ENCODE assay signal across 8 cellular contexts in the genomic region with DNA sequence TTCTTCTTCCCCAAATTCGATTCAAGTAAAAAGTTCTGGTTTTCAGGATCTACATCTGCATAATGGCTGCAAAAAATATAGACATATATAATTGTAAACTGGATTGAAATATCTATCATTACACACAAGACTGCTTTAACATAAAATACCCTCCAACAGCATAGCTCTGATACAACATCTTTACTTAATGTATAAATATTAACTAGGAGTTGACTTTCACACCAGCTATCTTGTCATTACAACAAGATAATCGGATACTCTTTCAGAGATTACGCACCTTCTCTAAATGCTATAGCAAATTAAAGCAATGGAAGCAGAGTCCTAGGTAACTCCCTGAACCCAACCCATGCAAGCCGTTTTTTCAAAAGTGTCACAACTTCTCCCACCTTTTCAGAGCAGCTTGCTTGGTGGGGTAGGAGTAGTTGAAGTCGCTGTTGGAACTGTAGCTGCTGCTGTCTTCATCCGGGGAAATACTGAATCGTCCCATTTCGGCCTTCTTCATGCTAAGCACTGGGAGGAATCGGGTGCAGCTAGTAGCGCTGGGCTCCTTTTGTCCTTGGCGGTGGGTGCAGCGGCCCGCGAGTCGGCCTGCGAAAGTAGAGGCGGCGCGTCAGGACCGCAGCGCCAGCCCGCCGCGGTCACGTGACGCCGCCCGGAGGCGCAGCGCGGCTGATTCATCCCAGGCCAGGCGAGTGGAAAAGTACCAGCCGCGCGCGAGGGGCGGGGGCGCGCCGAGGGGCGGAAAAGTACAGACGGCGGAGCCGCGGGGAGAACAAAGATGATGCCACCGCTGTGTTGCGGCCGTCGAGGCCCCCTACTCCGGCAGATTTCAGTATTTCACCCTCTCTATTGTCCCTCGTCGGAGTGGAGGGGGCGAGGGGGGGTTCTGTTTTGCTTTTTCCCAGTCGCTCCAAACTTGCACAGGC. TPM values are rescaled to one million over a fixed set of nuclear protein-coding genes. Genes with fewer than 3 reads are reported as not detected.
DNase-seq lines count a peak whose midpoint lies in the region; ATAC-seq and TF ChIP-seq lines count a peak whose summit lies in the region.

No MANE protein-coding gene starts in this region.

- peaks cover 13% of the 10 kb centered on the region for H3K36me3 ChIP-seq in BJ (ENCODE audit: control insufficient read depth, insufficient read depth, low read length)
- H3K36me3 ChIP-seq in liver (ENCODE audit: control insufficient read depth in 4 of 4, insufficient read depth in 3 of 4, low read depth in 1 of 4, low read length in 3 of 4): peaks cover 4 to 50% (median 36%) of the 10 kb centered on the region in 4 donors

- H3K9ac ChIP-seq in liver (ENCODE audit: low read depth in 1 of 2, low read length in 2 of 2): peak overlapping the region; percentile 87 to 93

- H3K4me3 ChIP-seq in BJ (ENCODE audit: low read depth, low read length) (peak overlapping the region; percentile 65), liver (ENCODE audit: low read depth in 1 of 3, low read length in 3 of 3) (peak overlapping the region; percentile 87 to 100 (median 97))

- peak; percentile 46 for ATAC-seq in HG03378 (IDR thresholded peaks at IDR 0.05; ENCODE audit: unreplicated experiment)

- H3K27me3 ChIP-seq in BJ (ENCODE audit: control insufficient read depth, insufficient read depth, low read length) (no peaks in the 10 kb centered on the region), liver (ENCODE audit: control insufficient read depth in 4 of 4, insufficient read depth in 4 of 4, low read length in 3 of 4) (no peaks in the 10 kb centered on the region)

- peak overlapping the region; percentile 98 for H3K27ac ChIP-seq in liver (ENCODE audit: low read depth in 1 of 2, low read length in 2 of 2)

- DNase-seq in BJ (ENCODE audit: low read depth): no peak
- peak; percentile 81 for DNase-seq in GM19238 (ENCODE audit: insufficient read length, low spot score)
- DNase-seq in NCI-H526 (lab: John Stamatoyannopoulos, UW): peak; percentile 60 to 94
- peak; percentile 93 for DNase-seq in activated CD4-positive, alpha-beta T cell treated with anti-CD3 and anti-CD28 coated beads, Interleukin-2, amount 50 U/mL, for 1 hour
- DNase-seq in dedifferentiated amniotic fluid mesenchymal stem cell (ENCODE audit: extremely low spot score): peak; percentile 66
- peak; percentile 94 for DNase-seq in stimulated activated CD4-positive, alpha-beta T cell treated with anti-CD3 and anti-CD28 coated beads, Interleukin-4, amount 100 ng/mL, for 24 hours

- TF ChIP-seq CTCF in BJ (IDR thresholded peaks at IDR 0.05; ENCODE audit: insufficient read depth, low read depth, low read length) (no peak), liver (IDR thresholded peaks at IDR 0.05; ENCODE audit: low read depth, low read length, missing input control) (no peak)

- WGBS in liver: under 1% methylated on average over 54 of the region's 54 CpGs

- CTCF ChIA-PET in BJ (lab: Yijun Ruan, JAX): interaction anchor here (0.6 to 1.6 kb wide), 4 partner anchors 14 to 304 kb away, joined by 3 to 4 read pairs (median 3); no protein-coding TSS in a partner anchor

- H3K9me3 ChIP-seq in liver (ENCODE audit: control insufficient read depth in 4 of 4, low read length in 3 of 4): no peaks in the 10 kb centered on the region

- peaks cover 5 to 59% (median 36%) of the 10 kb centered on the region in 4 donors for H3K4me1 ChIP-seq in liver (ENCODE audit: control insufficient read depth in 4 of 4, insufficient read depth in 4 of 4, low read length in 3 of 4)

- POLR2A ChIA-PET in BJ (lab: Charles Lee): interaction anchor here (0.6 to 1.5 kb wide), 2 partner anchors 15 to 185 kb away, joined by 3 to 4 read pairs; no protein-coding TSS in a partner anchor

- TF ChIP-seq RAD21 in liver (IDR thresholded peaks at IDR 0.05): peak; percentile 26 to 52

TF ChIP-seq in liver, 16 proteins besides CTCF, POLR2A, EP300 and RAD21:
- peak; percentile 90 for TF ChIP-seq SP1 (IDR thresholded peaks at IDR 0.05)
- TF ChIP-seq YY1 (IDR thresholded peaks at IDR 0.05): no peak
TF ChIP-seq in liver: peak in this region for 1.

RNA-seq across cellular contexts. Expression of a gene that starts 1.5 kb away (rescaled TPM):
- 472 and 596 TPM in 2 replicates for polyA plus RNA-seq in BJ (2011; rRNA removed)
- polyA minus RNA-seq in BJ (2011; rRNA and poly(A)+ RNA removed): 293 and 317 TPM in 2 replicates
- 100 to 1,000 TPM in 1 of 2 donors, 10 to 100 TPM in 1; 85.7 to 472 TPM for total RNA-seq in liver
- 100 to 1,000 TPM in 1 of 2 donors, 10 to 100 TPM in 1; 50.6 to 109 TPM for polyA plus RNA-seq in liver
